31 cellular contexts compared by ENCODE assay signal in genomic region chr12:2110841-2111566, GRCh38. TPM values are rescaled to one million over a fixed set of nuclear protein-coding genes. Genes with fewer than 3 reads are reported as not detected.
DNase-seq lines count a peak whose midpoint lies in the region; ATAC-seq and TF ChIP-seq lines count a peak whose summit lies in the region.
"Had no signal": no experiment of that assay in that cellular context is flagged by ENCODE, and none has a peak within 500 bp of the region (broad histone marks: within the 10 kb centered on the region; RNA-seq: fewer than 3 reads in every experiment).

No MANE protein-coding gene starts in this region.

- H2AFZ ChIP-seq in MM.1S (ENCODE audit: low read length) = no peak overlapping the region
- H2AFZ ChIP-seq: hepatocyte, neural progenitor cell, parathyroid adenoma had no signal

- H3K79me2 ChIP-seq in MM.1S (ENCODE audit: low read length) = no peaks in the 10 kb centered on the region
- H3K79me2 ChIP-seq: parathyroid adenoma had no signal

- H3K9ac ChIP-seq in MM.1S (ENCODE audit: low read length) = no peak overlapping the region
- H3K9ac ChIP-seq: neural progenitor cell, parathyroid adenoma had no signal

- H3K27ac ChIP-seq in ascending aorta (peak overlapping the region; percentile 72 to 75), thoracic aorta (peak overlapping the region; percentile 55 to 65), MM.1S (ENCODE audit: low read length) (no peak overlapping the region)
- H3K27ac ChIP-seq: foreskin keratinocyte, hepatocyte, HL-60, neural progenitor cell, parathyroid adenoma, Peyer's patch, right lobe of liver, thyroid gland had no signal

- no peaks in the 10 kb centered on the region for H3K9me2 ChIP-seq in MM.1S (replicated peaks; ENCODE audit: insufficient read depth, low read length)

- ATAC-seq in Right ventricle myocardium inferior (peak; percentile 40), left colon (peak; percentile 76), thoracic aorta (ENCODE audit: insufficient number of reproducible peaks, low FRiP score, low read depth) (peak; percentile 27), HG03135 (IDR thresholded peaks at IDR 0.05; ENCODE audit: unreplicated experiment) (no peak)
- ATAC-seq: foreskin keratinocyte; right lobe of liver; stimulated activated naive CD8-positive, alpha-beta T cell treated with anti-CD3 and anti-CD28 coated beads, Interleukin-15, amount 100 ng/mL, for 72 hours had no signal

- no peak overlapping the region for H3K4me2 ChIP-seq in MM.1S (ENCODE audit: low read depth, low read length)
- H3K4me2 ChIP-seq: hepatocyte, neural progenitor cell had no signal

- peaks cover 6 to 9% of the 10 kb centered on the region in 2 donors for H3K36me3 ChIP-seq in ascending aorta
- H3K36me3 ChIP-seq in thoracic aorta = peaks cover 10% of the 10 kb centered on the region
- no peaks in the 10 kb centered on the region for H3K36me3 ChIP-seq in MM.1S (replicated peaks; ENCODE audit: insufficient read depth, low read length)
- H3K36me3 ChIP-seq: esophagus squamous epithelium, HAP-1, neural progenitor cell, Peyer's patch, right lobe of liver, thyroid gland had no signal

- no peaks in the 10 kb centered on the region for H4K20me1 ChIP-seq in MM.1S (ENCODE audit: insufficient read depth, low read length)

- H3K4me1 ChIP-seq in ascending aorta (peaks cover 12 to 47% of the 10 kb centered on the region in 2 donors), thoracic aorta (ENCODE audit: control insufficient read depth in 1 of 2, low read depth in 2 of 2) (peaks cover 39 to 66% of the 10 kb centered on the region in 2 donors), MM.1S (ENCODE audit: low read length) (no peaks in the 10 kb centered on the region)
- H3K4me1 ChIP-seq: foreskin keratinocyte, HAP-1, neural progenitor cell, parathyroid adenoma, right lobe of liver had no signal

- TF ChIP-seq CTCF in ascending aorta (IDR thresholded peaks at IDR 0.05) = no peak
- no peak for TF ChIP-seq CTCF in thoracic aorta (IDR thresholded peaks at IDR 0.05)
- TF ChIP-seq CTCF in GM20000 (IDR thresholded peaks at IDR 0.05; ENCODE audit: extremely low read depth, missing control alignments) = no peak
- no peak for TF ChIP-seq CTCF in MM.1S (IDR thresholded peaks at IDR 0.05; ENCODE audit: low read length)

- H3K9me3 ChIP-seq in ascending aorta = no peaks in the 10 kb centered on the region
- H3K9me3 ChIP-seq in thoracic aorta = no peaks in the 10 kb centered on the region
- H3K9me3 ChIP-seq in MM.1S (replicated peaks; ENCODE audit: insufficient read depth, low read length) = no peaks in the 10 kb centered on the region
- H3K9me3 ChIP-seq: esophagus squamous epithelium, HAP-1, Peyer's patch, right lobe of liver, thyroid gland had no signal

- peak overlapping the region; percentile 35 to 37 for H3K4me3 ChIP-seq in ascending aorta
- peak overlapping the region; percentile 10 for H3K4me3 ChIP-seq in thoracic aorta
- no peak overlapping the region for H3K4me3 ChIP-seq in MM.1S (ENCODE audit: low read length)
- H3K4me3 ChIP-seq: esophagus squamous epithelium, HAP-1, hepatocyte, neural progenitor cell, Peyer's patch, right lobe of liver, thyroid gland had no signal

- H3K27me3 ChIP-seq in ascending aorta (no peaks in the 10 kb centered on the region), thoracic aorta (replicated peaks; ENCODE audit: insufficient read depth) (no peaks in the 10 kb centered on the region), MM.1S (replicated peaks; ENCODE audit: insufficient read depth, low read length) (no peaks in the 10 kb centered on the region)
- H3K27me3 ChIP-seq: esophagus squamous epithelium, foreskin keratinocyte, hepatocyte, neural progenitor cell, Peyer's patch, right lobe of liver, thyroid gland had no signal

- intact Hi-C loops in ascending aorta (cut with DNase I) (no loop called here), Right ventricle myocardium inferior (cut with DNase I) (loop anchor here (5.0 to 10.0 kb wide), 2 partner anchors 34 to 136 kb away; no protein-coding TSS in a partner anchor), left colon (cut with DNase I, micrococcal nuclease) (no loop called here)

- DNase-seq in ascending aorta (ENCODE audit: low spot score in 2 of 2) (peak in 1 of 2 donors; percentile 72), Right ventricle myocardium inferior (ENCODE audit: missing footprints) (no peak), left colon (peak; percentile 15 to 25), thoracic aorta (ENCODE audit: low spot score) (no peak), GM20000 (ENCODE audit: low spot score) (no peak), MM.1S (no peak)
- DNase-seq: activated CD4-positive, alpha-beta T cell treated with anti-CD3 and anti-CD28 coated beads, Interleukin-2, amount 50 U/mL, for 1 hour; activated CD4-positive, CD25-positive, alpha-beta regulatory T cell; activated T-cell treated with anti-CD3 and anti-CD28 coated beads, Interleukin-2, amount 50 U/mL, for 24 hours; central memory CD4-positive, alpha-beta T cell; dermis blood vessel endothelial cell; DMS53; esophagus squamous epithelium; foreskin keratinocyte; KBM-7; NCI-H1105; NCI-H187 treated with DMSO at 0.1 percent for 48 hours; NCI-H2227 treated with DMSO at 0.1 percent for 48 hours; NCI-H526; right lobe of liver; stimulated activated CD4-positive, alpha-beta T cell treated with anti-CD3 and anti-CD28 coated beads, Interleukin-12 subunit alpha, Interleukin-12 subunit beta, amount 100 ng/mL, for 4 hours; stimulated activated CD4-positive, alpha-beta T cell treated with anti-CD3 and anti-CD28 coated beads, Interleukin-2, amount 100 ng/mL, for 48 hours; stimulated activated naive CD8-positive, alpha-beta T cell treated with anti-CD3 and anti-CD28 coated beads, Interleukin-15, amount 100 ng/mL, for 72 hours; thyroid gland had no signal

- no peaks in the 10 kb centered on the region for H3F3A ChIP-seq in MM.1S (ENCODE audit: insufficient read depth, low read length)

RNA-seq across cellular contexts. Expression of gene CACNA1C, which starts 58.2 kb away (rescaled TPM):
- total RNA-seq in ascending aorta (102 TPM), Right ventricle myocardium inferior (171 TPM), left colon (10 to 100 TPM in 1 of 2 donors, 1 to 10 TPM in 1; 4.4 to 10.1 TPM), thoracic aorta (100 to 1,000 TPM in 1 of 2 donors, 10 to 100 TPM in 1; 70.0 to 127 TPM)
- total RNA-seq: foreskin keratinocyte had no signal

Comparison
In these comparisons a context has a peak if more than half of its experiments do, and no peak if none do; other contexts are left out.
1. DNase-seq: peak in left colon (2 of 2); none in Right ventricle myocardium inferior (single experiment), thoracic aorta (single experiment), GM20000 (single experiment) and MM.1S (single experiment).